Comparison of ENCODE assay signal across 13 cellular contexts in genomic region chr10:73859441-73860049, GRCh38. TPM values are rescaled to one million over a fixed set of nuclear protein-coding genes. Genes with fewer than 3 reads are reported as not detected.
A peak's percentile ranks its signal among the peaks of the same experiment; 100 is the strongest.
DNase-seq lines count a peak whose midpoint lies in the region; ATAC-seq, FAIRE-seq and TF ChIP-seq lines count a peak whose summit lies in the region.
"Had no signal": no experiment of that assay in that cellular context is flagged by ENCODE, and none has a peak within 500 bp of the region (broad histone marks: within the 10 kb centered on the region; RNA-seq: fewer than 3 reads in every experiment).

No MANE protein-coding gene starts in this region.

- FAIRE-seq in small intestine (lab: Jason Lieb, UNC), result no peak
- FAIRE-seq: islet of Langerhans had no signal

- 68 to 78% (median 75%) methylated on average over 10 of the region's 10 CpGs for WGBS in small intestine, 3 donors

- CTCF ChIA-PET in HEK293 (lab: Yijun Ruan, JAX), result interaction anchor here (1.2 to 3.1 kb wide), 2 partner anchors 11 to 20 kb away, joined by 3 to 14 read pairs; no protein-coding TSS in a partner anchor

- H3K27me3 ChIP-seq in brain microvascular endothelial cell (replicated peaks) (no peaks in the 10 kb centered on the region), small intestine (ENCODE audit: control insufficient read depth in 2 of 2, insufficient read depth in 2 of 2, low read length in 2 of 2) (no peaks in the 10 kb centered on the region)

- in situ Hi-C loops in brain microvascular endothelial cell (cut with HindIII; ENCODE audit: low pct_ligation_motif_present, low sequenced_read_pairs), result no loop called here

- H3K27ac ChIP-seq in HEK293 (ENCODE audit: extremely low read depth, low read depth, low read length) (no peak overlapping the region), brain microvascular endothelial cell (no peak overlapping the region), small intestine (ENCODE audit: low read depth in 1 of 2, low read length in 1 of 2) (no peak overlapping the region)

- H3K4me1 ChIP-seq in HEK293 (ENCODE audit: control insufficient read depth, insufficient read depth, low read length) (peaks cover 6% of the 10 kb centered on the region; the same call in 1 of the 2 replicates), small intestine (ENCODE audit: control insufficient read depth in 2 of 2, insufficient read depth in 1 of 2, low read depth in 1 of 2, low read length in 1 of 2) (peaks cover 7 to 29% of the 10 kb centered on the region in 2 donors)

- no peak overlapping the region for H3K4me3 ChIP-seq in HEK293 (ENCODE audit: low read depth, low read length)
- no peak overlapping the region for H3K4me3 ChIP-seq in brain microvascular endothelial cell (ENCODE audit: low read depth, low read length)
- H3K4me3 ChIP-seq in small intestine (ENCODE audit: low read depth in 1 of 2, low read length in 2 of 2), result no peak overlapping the region

- H3K36me3 ChIP-seq in HEK293 (ENCODE audit: control insufficient read depth in 2 of 2, insufficient read depth in 1 of 2, low read length in 2 of 2) (peaks cover 3 to 69% of the 10 kb centered on the region in 2 experiments; a peak in 2 of 3 replicates), brain microvascular endothelial cell (replicated peaks) (peaks cover 5% of the 10 kb centered on the region), small intestine (ENCODE audit: control insufficient read depth in 2 of 2, insufficient read depth in 2 of 2, low read length in 2 of 2) (peaks cover 6 to 21% of the 10 kb centered on the region in 2 donors)

- ATAC-seq in HG02623 (IDR thresholded peaks at IDR 0.05; ENCODE audit: unreplicated experiment), result no peak
- ATAC-seq in GM18870 (IDR thresholded peaks at IDR 0.05; ENCODE audit: unreplicated experiment), result no peak

- TF ChIP-seq CTCF in HEK293 (tag by site-specific recombination; IDR thresholded peaks at IDR 0.05), result no peak
- no peak for TF ChIP-seq CTCF in brain microvascular endothelial cell (IDR thresholded peaks at IDR 0.05; ENCODE audit: low read depth, low read length, missing control alignments)

- H3K9me3 ChIP-seq in HEK293 (ENCODE audit: control insufficient read depth, insufficient read depth, low read depth, low read length) (no peaks in the 10 kb centered on the region), small intestine (ENCODE audit: control insufficient read depth, low read depth) (no peaks in the 10 kb centered on the region)

- DNase-seq in activated CD4-positive, alpha-beta T cell treated with anti-CD3 and anti-CD28 coated beads, Interleukin-2, amount 50 U/mL, for 1 hour, result peak; percentile 34
- peak; percentile 11 for DNase-seq in brain microvascular endothelial cell
- DNase-seq in small intestine, result peak; percentile 48
- no peak for DNase-seq in Kasumi-1 (lab: John Stamatoyannopoulos, UW)
- no peak for DNase-seq in RPMI8226
- DNase-seq: amniotic stem cell, DMS 273 treated with DMSO at 0.1 percent for 48 hours, GOT3, NCI-H69 had no signal

- POLR2A ChIA-PET in HEK293 (lab: Yijun Ruan, JAX), result no interaction called here

TF ChIP-seq in HEK293, 187 proteins besides CTCF, POLR2A, EP300 and RAD21:
- no peak for TF ChIP-seq ZNF248 (tag by site-specific recombination; IDR thresholded peaks at IDR 0.05)
- TF ChIP-seq ZIC2 (tag by site-specific recombination; IDR thresholded peaks at IDR 0.05), result 0 out of 2 replicates have a peak, but pooled peaks have one; percentile 18
- TF ChIP-seq ZBTB17 (tag by site-specific recombination; IDR thresholded peaks at IDR 0.05), result peak; percentile 58

RNA-seq across cellular contexts. Expression of gene CAMK2G, which starts 14.8 kb away (rescaled TPM):
- polyA plus RNA-seq in small intestine, result 10 to 100 TPM; 33.1 to 74.9 (median 54.9) TPM

RNA-seq across cellular contexts. Expression of gene NDST2, which starts 48.1 kb away (rescaled TPM):
- 10 to 100 TPM in 1 of 3 donors, 1 to 10 TPM in 2; 2.2 to 10.2 (median 7.6) TPM for polyA plus RNA-seq in small intestine

RNA-seq across cellular contexts. Expression of gene PLAU, which starts 51.4 kb away (rescaled TPM):
- 10 to 100 TPM in 1 of 3 donors, 1 to 10 TPM in 2; 1.3 to 11.1 (median 1.6) TPM for polyA plus RNA-seq in small intestine

Comparison
In these comparisons a context has a peak if more than half of its experiments do, and no peak if none do; other contexts are left out.
1. DNase-seq: peak in activated CD4-positive, alpha-beta T cell treated with anti-CD3 and anti-CD28 coated beads, Interleukin-2, amount 50 U/mL, for 1 hour (single experiment), brain microvascular endothelial cell (single experiment) and small intestine (single experiment); none in Kasumi-1 (0 of 2) and RPMI8226 (single experiment).